1 cellular context compared by ENCODE assay signal in genomic region chr16:3150346-3151218, GRCh38.
TF ChIP-seq lines count a peak whose summit lies in the region.

No MANE protein-coding gene starts in this region.

TF ChIP-seq in HepG2, 621 proteins besides CTCF, POLR2A, EP300 and RAD21 (continued from another document and continues in another):
- TF ChIP-seq FOXC1 (CRISPR knock-in tag; IDR thresholded peaks at IDR 0.05; ENCODE audit: borderline replicate concordance), result peak; percentile 98
- peak; percentile 98 for TF ChIP-seq RBM22 (optimal IDR thresholded peaks at IDR 0.05; ENCODE audit: low read length)
- peak; percentile 67; the same call in 1 of the 2 replicates for TF ChIP-seq ZFP37 (CRISPR knock-in tag; IDR thresholded peaks at IDR 0.05; ENCODE audit: borderline replicate concordance)
- TF ChIP-seq ZNF17 (CRISPR knock-in tag; IDR thresholded peaks at IDR 0.05), result no peak
- TF ChIP-seq E2F2 (CRISPR knock-in tag; IDR thresholded peaks at IDR 0.05; ENCODE audit: borderline replicate concordance), result peak; percentile 76; the same call in 1 of the 2 replicates
- peak; percentile 52; the same call in 1 of the 2 replicates for TF ChIP-seq CENPBD1 (CRISPR knock-in tag; IDR thresholded peaks at IDR 0.05; ENCODE audit: borderline replicate concordance, low read depth)
- no peak for TF ChIP-seq NCOA1 (CRISPR knock-in tag; IDR thresholded peaks at IDR 0.05)
- TF ChIP-seq SAFB2 (CRISPR knock-in tag; IDR thresholded peaks at IDR 0.05; ENCODE audit: borderline replicate concordance, low read depth), result peak; percentile 96
- peak; percentile 72; the same call in 1 of the 2 replicates for TF ChIP-seq ZNF546 (CRISPR knock-in tag; conservative IDR thresholded peaks at IDR 0.05)
- TF ChIP-seq SMAD1 (CRISPR knock-in tag; IDR thresholded peaks at IDR 0.05; ENCODE audit: borderline replicate concordance, low read depth), result peak; percentile 83; the same call in 1 of the 2 replicates
- TF ChIP-seq LCORL (IDR thresholded peaks at IDR 0.05), result no peak
- TF ChIP-seq LCORL (CRISPR knock-in tag; IDR thresholded peaks at IDR 0.05), result peak; percentile 81
- TF ChIP-seq THAP7 (CRISPR knock-in tag; IDR thresholded peaks at IDR 0.05), result 0 out of 2 replicates have a peak, but pooled peaks have one; percentile 56
- no peak for TF ChIP-seq ZNF713 (CRISPR knock-in tag; IDR thresholded peaks at IDR 0.05)
- 0 out of 2 replicates have a peak, but pooled peaks have one; percentile 65 for TF ChIP-seq ZBTB39 (CRISPR knock-in tag; IDR thresholded peaks at IDR 0.05)
- 0 out of 2 replicates have a peak, but pooled peaks have one; percentile 8 for TF ChIP-seq ZNF615 (CRISPR knock-in tag; IDR thresholded peaks at IDR 0.05; ENCODE audit: borderline replicate concordance)
- TF ChIP-seq SOX6 (IDR thresholded peaks at IDR 0.05), result no peak
- TF ChIP-seq SOX6 (CRISPR knock-in tag; IDR thresholded peaks at IDR 0.05), result peak; percentile 79
- peak; percentile 62; the same call in 1 of the 2 replicates for TF ChIP-seq HMG20A (CRISPR knock-in tag; IDR thresholded peaks at IDR 0.05; ENCODE audit: borderline replicate concordance)
- TF ChIP-seq ZNF331 (CRISPR knock-in tag; IDR thresholded peaks at IDR 0.05), result peak; percentile 87
- peak; percentile 72; the same call in 1 of the 2 replicates for TF ChIP-seq TOPORS (CRISPR knock-in tag; IDR thresholded peaks at IDR 0.05)
- no peak for TF ChIP-seq GLI4 (CRISPR knock-in tag; IDR thresholded peaks at IDR 0.05; ENCODE audit: borderline replicate concordance)
- peak; percentile 61 for TF ChIP-seq FOXA3 (CRISPR knock-in tag; IDR thresholded peaks at IDR 0.05)
- 0 out of 2 replicates have a peak, but pooled peaks have one; percentile 71 for TF ChIP-seq ZFP36L2 (CRISPR knock-in tag; IDR thresholded peaks at IDR 0.05)
- peak; percentile 65 for TF ChIP-seq RFXAP (CRISPR knock-in tag; IDR thresholded peaks at IDR 0.05; ENCODE audit: borderline replicate concordance)
- TF ChIP-seq ZNF160 (CRISPR knock-in tag; IDR thresholded peaks at IDR 0.05), result 0 out of 2 replicates have a peak, but pooled peaks have one; percentile 60
- TF ChIP-seq YEATS2 (CRISPR knock-in tag; IDR thresholded peaks at IDR 0.05; ENCODE audit: borderline replicate concordance), result peak; percentile 52; the same call in 1 of the 2 replicates
- peak; percentile 95; the same call in 1 of the 2 replicates for TF ChIP-seq TRAFD1 (CRISPR knock-in tag; IDR thresholded peaks at IDR 0.05; ENCODE audit: borderline replicate concordance)
- TF ChIP-seq ZNF784 (CRISPR knock-in tag; IDR thresholded peaks at IDR 0.05; ENCODE audit: borderline replicate concordance), result peak; percentile 41; the same call in 1 of the 2 replicates
- TF ChIP-seq MAX (IDR thresholded peaks at IDR 0.05), result peak; percentile 81
- peak; percentile 30; the same call in 1 of the 2 replicates for TF ChIP-seq DNMT3B (CRISPR knock-in tag; conservative IDR thresholded peaks at IDR 0.05)
- 0 out of 2 replicates have a peak, but pooled peaks have one; percentile 36 for TF ChIP-seq ZNF761 (CRISPR knock-in tag; conservative IDR thresholded peaks at IDR 0.05)
- 0 out of 2 replicates have a peak, but pooled peaks have one; percentile 64 for TF ChIP-seq ZNF329 (CRISPR knock-in tag; IDR thresholded peaks at IDR 0.05; ENCODE audit: low read depth)
- TF ChIP-seq CSRNP1 (CRISPR knock-in tag; IDR thresholded peaks at IDR 0.05), result 0 out of 2 replicates have a peak, but pooled peaks have one; percentile 53
- TF ChIP-seq ZNF646 (CRISPR knock-in tag; IDR thresholded peaks at IDR 0.05), result no peak
- 0 out of 2 replicates have a peak, but pooled peaks have one; percentile 75 for TF ChIP-seq ZNF766 (CRISPR knock-in tag; IDR thresholded peaks at IDR 0.05; ENCODE audit: borderline replicate concordance)
- TF ChIP-seq ZNF564 (CRISPR knock-in tag; IDR thresholded peaks at IDR 0.05), result peak; percentile 78; the same call in 1 of the 2 replicates
- TF ChIP-seq ZNF136 (CRISPR knock-in tag; IDR thresholded peaks at IDR 0.05; ENCODE audit: low read depth), result peak; percentile 81; the same call in 1 of the 2 replicates
- no peak for TF ChIP-seq THAP8 (CRISPR knock-in tag; IDR thresholded peaks at IDR 0.05; ENCODE audit: borderline replicate concordance)
- TF ChIP-seq RORA (CRISPR knock-in tag; IDR thresholded peaks at IDR 0.05), result no peak
- TF ChIP-seq SOX5 (CRISPR knock-in tag; IDR thresholded peaks at IDR 0.05; ENCODE audit: borderline replicate concordance), result peak; percentile 51; the same call in 1 of the 2 replicates
- 0 out of 2 replicates have a peak, but pooled peaks have one; percentile 57 for TF ChIP-seq GTF3A (CRISPR knock-in tag; conservative IDR thresholded peaks at IDR 0.05)
